Comparison of ENCODE assay signal across 8 cellular contexts in genomic region chr16:89490386-89491237, GRCh38. TPM values are rescaled to one million over a fixed set of nuclear protein-coding genes. Genes with fewer than 3 reads are reported as not detected.
A peak's percentile ranks its signal among the peaks of the same experiment; 100 is the strongest.
DNase-seq lines count a peak whose midpoint lies in the region; ATAC-seq and TF ChIP-seq lines count a peak whose summit lies in the region.

ANKRD11 (minus strand) TSS chr16:89490561; CDS start chr16:89317019, 173,542 bp downstream.

- DNase-seq in GM06990 (ENCODE audit: extremely low read depth, insufficient read length) (peak; percentile 98), NCI-H1092 (lab: John Stamatoyannopoulos, UW) (peak; percentile 99), globus pallidus (ENCODE audit: low spot score) (peak; percentile 100), occipital lobe (lab: John Stamatoyannopoulos, UW) (peak; percentile 99)

- H3K27me3 Mint-ChIP-seq in activated naive CD4-positive, alpha-beta T cell treated with anti-CD3 and anti-CD28 coated beads, Interleukin-2, amount 50 U/mL, for 24 hours = no peaks in the 10 kb centered on the region

- ATAC-seq in HG02588 (IDR thresholded peaks at IDR 0.05; ENCODE audit: unreplicated experiment) = peak; percentile 79
- ATAC-seq in SK-N-SH treated with all-trans-retinoic acid at 6 μM for 48 hours = peak; percentile 96

- TF ChIP-seq CTCF in GM06990 (IDR thresholded peaks at IDR 0.05; ENCODE audit: insufficient read depth, low read length, poor library complexity, severe bottlenecking) = no peak

- no peaks in the 10 kb centered on the region for H3K27me3 ChIP-seq in GM06990 (replicated peaks; ENCODE audit: control insufficient read depth, insufficient read depth, low read length)

- peak within 1 kb of the TSS; percentile 76 for H3K4me3 ChIP-seq in GM06990 (replicated peaks; ENCODE audit: low read depth, low read length)

- peak within 1 kb of the TSS; percentile 100 for H3K4me3 Mint-ChIP-seq in activated naive CD4-positive, alpha-beta T cell treated with anti-CD3 and anti-CD28 coated beads, Interleukin-2, amount 50 U/mL, for 24 hours

- H3K9me3 Mint-ChIP-seq in activated naive CD4-positive, alpha-beta T cell treated with anti-CD3 and anti-CD28 coated beads, Interleukin-2, amount 50 U/mL, for 24 hours = no peaks in the 10 kb centered on the region

- H3K4me1 Mint-ChIP-seq in activated naive CD4-positive, alpha-beta T cell treated with anti-CD3 and anti-CD28 coated beads, Interleukin-2, amount 50 U/mL, for 24 hours = peaks cover 60% of the 10 kb centered on the region

- peak within 1 kb of the TSS; percentile 80 for H3K27ac ChIP-seq in temporal lobe (ENCODE audit: low read depth, low read length)

- peak within 1 kb of the TSS; percentile 100 for H3K27ac Mint-ChIP-seq in activated naive CD4-positive, alpha-beta T cell treated with anti-CD3 and anti-CD28 coated beads, Interleukin-2, amount 50 U/mL, for 24 hours

- H3K36me3 ChIP-seq in GM06990 (ENCODE audit: control insufficient read depth, insufficient read depth, low read length) = no peaks in the 10 kb centered on the region; the same call in 1 of the 2 replicates

- peaks cover 8% of the 10 kb centered on the region for H3K36me3 Mint-ChIP-seq in activated naive CD4-positive, alpha-beta T cell treated with anti-CD3 and anti-CD28 coated beads, Interleukin-2, amount 50 U/mL, for 24 hours

TF ChIP-seq in SK-N-SH treated with all-trans-retinoic acid at 6 μM for 48 hours, 23 proteins besides CTCF, POLR2A, EP300 and RAD21:
- TF ChIP-seq TOX (CRISPR knock-in tag; IDR thresholded peaks at IDR 0.05; ENCODE audit: borderline replicate concordance) = no peak

RNA-seq across cellular contexts. Expression of gene ANKRD11, which starts in this region (rescaled TPM):
- total RNA-seq in occipital lobe (27.5 TPM), temporal lobe (33.9 TPM)

Comparison
In these comparisons a context has a peak if more than half of its experiments do, and no peak if none do; other contexts are left out.
1. Peak in every context shown above with its lines: DNase-seq, ATAC-seq, H3K4me3 ChIP-seq and H3K27ac ChIP-seq.